ENCODE assay signal across 12 cellular contexts in the genomic region with DNA sequence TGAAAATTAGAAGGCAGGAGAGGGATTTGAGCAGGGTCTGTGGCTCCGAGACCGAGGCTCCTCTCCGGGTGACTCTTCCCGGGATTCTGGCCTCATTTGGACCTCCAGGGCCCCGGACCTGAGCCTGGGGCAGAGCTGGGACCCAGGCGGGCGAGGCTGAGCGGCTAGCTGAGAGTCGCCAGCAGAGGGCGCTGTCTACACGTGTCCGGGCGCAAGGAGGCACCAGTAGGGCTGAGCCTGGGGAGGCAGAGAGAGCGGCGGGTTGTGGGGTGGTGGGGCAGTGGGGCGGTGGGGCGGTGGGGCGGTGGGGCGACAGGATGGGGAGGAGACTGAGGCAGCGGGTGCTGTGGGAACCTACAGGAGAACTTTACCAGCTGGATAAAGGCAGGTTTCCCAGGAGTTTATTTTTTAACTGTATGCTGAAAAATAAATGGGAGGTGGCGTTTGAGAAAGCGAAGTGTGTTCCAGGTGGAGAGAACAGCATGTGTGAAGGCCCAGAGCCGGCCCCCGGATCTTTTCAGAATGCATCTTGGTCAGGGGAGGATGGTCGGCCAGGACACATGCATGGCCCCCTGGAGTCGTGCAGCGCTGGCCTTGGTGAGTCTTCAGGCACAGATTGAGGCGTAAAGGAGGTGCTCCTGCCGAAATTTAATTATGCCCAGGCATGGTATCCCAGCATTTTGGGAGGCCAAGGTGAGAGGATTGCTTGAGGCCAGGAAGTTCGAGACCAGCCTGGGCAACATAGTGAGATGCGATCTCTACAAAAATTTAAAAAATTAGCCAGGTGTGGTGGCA. TPM values are rescaled to one million over a fixed set of nuclear protein-coding genes. Genes with fewer than 3 reads are reported as not detected.
DNase-seq lines count a peak whose midpoint lies in the region; ATAC-seq, FAIRE-seq and TF ChIP-seq lines count a peak whose summit lies in the region.
"Not testable (repeated sequence)": the region's sequence is repeated elsewhere in the genome, so short reads cannot be mapped to it uniquely, and the experiment has no call there.
"Had no signal": no experiment of that assay in that cellular context is flagged by ENCODE, and none has a peak within 500 bp of the region (broad histone marks: within the 10 kb centered on the region; RNA-seq: fewer than 3 reads in every experiment).

No MANE protein-coding gene starts in this region.

- not testable (repeated sequence) for H3K9me3 Mint-ChIP-seq in activated CD8-positive, alpha-beta memory T cell treated with anti-CD3 and anti-CD28 coated beads, Interleukin-2, amount 10 ng/mL, durations not matched to agents 7 days and 5 days (ENCODE audit: low read depth); stimulated activated memory B cell treated with anti-CD40 and anti-IgM and Interleukin-4, amounts not matched to agents 10 μg/mL and 1 μg/mL and 100 μg/mL, for 72 hours

- not testable (repeated sequence) for TF ChIP-seq CTCF in BE2C (IDR thresholded peaks at IDR 0.05; ENCODE audit: low read depth, low read length); kidney (IDR thresholded peaks at IDR 0.05; ENCODE audit: borderline replicate concordance, extremely low read depth, insufficient read depth)
- peak in 1 of 7 experiments; percentile 9 for TF ChIP-seq CTCF in body of pancreas (IDR thresholded peaks at IDR 0.05)

- not testable (repeated sequence) for H3K4me1 Mint-ChIP-seq in activated CD8-positive, alpha-beta memory T cell treated with anti-CD3 and anti-CD28 coated beads, Interleukin-2, amount 10 ng/mL, durations not matched to agents 7 days and 5 days; stimulated activated memory B cell treated with anti-CD40 and anti-IgM and Interleukin-4, amounts not matched to agents 10 μg/mL and 1 μg/mL and 100 μg/mL, for 72 hours

- not testable (repeated sequence) for H3K4me1 ChIP-seq in BE2C; body of pancreas; kidney (ENCODE audit: control insufficient read depth in 1 of 2, insufficient read depth in 1 of 2, low read depth in 1 of 2, low read length in 2 of 2)

- not testable (repeated sequence) for H3K27me3 ChIP-seq in BE2C, body of pancreas

- not testable (repeated sequence) for H3K4me3 Mint-ChIP-seq in activated CD8-positive, alpha-beta memory T cell treated with anti-CD3 and anti-CD28 coated beads, Interleukin-2, amount 10 ng/mL, durations not matched to agents 7 days and 5 days; stimulated activated memory B cell treated with anti-CD40 and anti-IgM and Interleukin-4, amounts not matched to agents 10 μg/mL and 1 μg/mL and 100 μg/mL, for 72 hours

- H3K27me3 Mint-ChIP-seq in activated CD8-positive, alpha-beta memory T cell treated with anti-CD3 and anti-CD28 coated beads, Interleukin-2, amount 10 ng/mL, durations not matched to agents 7 days and 5 days; stimulated activated memory B cell treated with anti-CD40 and anti-IgM and Interleukin-4, amounts not matched to agents 10 μg/mL and 1 μg/mL and 100 μg/mL, for 72 hours: not testable (repeated sequence)

- not testable (repeated sequence) for H3K27ac Mint-ChIP-seq in activated CD8-positive, alpha-beta memory T cell treated with anti-CD3 and anti-CD28 coated beads, Interleukin-2, amount 10 ng/mL, durations not matched to agents 7 days and 5 days; stimulated activated memory B cell treated with anti-CD40 and anti-IgM and Interleukin-4, amounts not matched to agents 10 μg/mL and 1 μg/mL and 100 μg/mL, for 72 hours

- WGBS in body of pancreas, 2 donors: 40% methylated on average over 7 of the region's 31 CpGs; no CpG with 5 or more reads in 1 of the 2 donors

- not testable (repeated sequence) for H3K4me3 ChIP-seq in BE2C (ENCODE audit: low read depth, low read length); body of pancreas; kidney (ENCODE audit: low read length in 2 of 2)

- FAIRE-seq in kidney (lab: Jason Lieb, UNC): not testable (repeated sequence)

- H3K9me3 ChIP-seq in BE2C; body of pancreas; kidney (ENCODE audit: control insufficient read depth in 1 of 2, low read length in 2 of 2): not testable (repeated sequence)

- H3K9ac ChIP-seq in kidney (ENCODE audit: low read length in 2 of 2): not testable (repeated sequence)

- H3K36me3 Mint-ChIP-seq in activated CD8-positive, alpha-beta memory T cell treated with anti-CD3 and anti-CD28 coated beads, Interleukin-2, amount 10 ng/mL, durations not matched to agents 7 days and 5 days; stimulated activated memory B cell treated with anti-CD40 and anti-IgM and Interleukin-4, amounts not matched to agents 10 μg/mL and 1 μg/mL and 100 μg/mL, for 72 hours: not testable (repeated sequence)

- not testable (repeated sequence) for TF ChIP-seq POLR2A in body of pancreas (IDR thresholded peaks at IDR 0.05)

- DNase-seq in BE2C (peak; percentile 62), T follicular helper cell (ENCODE audit: low read depth) (peak; percentile 1), body of pancreas (peak in 3 of 4 donors; percentile 12 to 56 (median 29)), kidney (peak; percentile 71), posterior cingulate gyrus (peak in 9 of 10 donors; percentile 7 to 88 (median 25))
- peak; percentile 40 for DNase-seq in activated CD8-positive, alpha-beta memory T cell treated with anti-CD3 and anti-CD28 coated beads, Interleukin-2, amount 10 ng/mL, durations not matched to agents 7 days and 5 days

- intact Hi-C loops in body of pancreas (cut with DNase I); kidney (cut with DNase I); posterior cingulate gyrus (cut with DNase I): not testable (repeated sequence)

- ATAC-seq in GM21723 (IDR thresholded peaks at IDR 0.05; ENCODE audit: unreplicated experiment) (peak; percentile 73), body of pancreas (peak; percentile 94)
- peak; percentile 98 for ATAC-seq in activated CD8-positive, alpha-beta memory T cell treated with anti-CD3 and anti-CD28 coated beads, Interleukin-2, amount 10 ng/mL, durations not matched to agents 7 days and 5 days
- peak; percentile 95 for ATAC-seq in stimulated activated memory B cell treated with anti-CD40 and anti-IgM and Interleukin-4, amounts not matched to agents 10 μg/mL and 1 μg/mL and 100 μg/mL, for 72 hours

- not testable (repeated sequence) for H3K36me3 ChIP-seq in BE2C; body of pancreas (replicated peaks in 1 of 2; ENCODE audit: insufficient read depth in 1 of 2, low read depth in 2 of 2); kidney (ENCODE audit: control insufficient read depth in 1 of 2, insufficient read depth in 2 of 2, low read length in 2 of 2)

- CTCF ChIA-PET in activated CD8-positive, alpha-beta memory T cell treated with anti-CD3 and anti-CD28 coated beads, Interleukin-2, amount 10 ng/mL, durations not matched to agents 7 days and 5 days (lab: Charles Lee): not testable (repeated sequence)

- not testable (repeated sequence) for H3K27ac ChIP-seq in body of pancreas; kidney (ENCODE audit: low read depth in 2 of 2, low read length in 2 of 2)

RNA-seq across cellular contexts. Expression of gene GRAP, which starts 29.8 kb away (rescaled TPM):
- 0.25 TPM for polyA plus RNA-seq in BE2C (2012; ENCODE audit: insufficient read depth, insufficient read length, low read depth)
- 10 to 100 TPM in 1 of 2 experiments, 1 to 10 TPM in 1; 9.7 to 10.4 TPM for total RNA-seq in activated CD8-positive, alpha-beta memory T cell treated with anti-CD3 and anti-CD28 coated beads, Interleukin-2, amount 10 ng/mL, durations not matched to agents 7 days and 5 days
- 1 to 10 TPM in 1 of 2 donors, under 1 TPM in 1; 0.33 to 1.8 TPM for total RNA-seq in body of pancreas
- total RNA-seq in kidney: 8.4 TPM
- polyA plus RNA-seq in kidney (ENCODE audit: insufficient read depth, low read depth, low replicate concordance): 7.0 TPM
- total RNA-seq: A172, hepatocyte had no signal

RNA-seq across cellular contexts. Expression of gene GRAPL, which starts 50.8 kb away (rescaled TPM):
- polyA plus RNA-seq in BE2C (2012; ENCODE audit: insufficient read depth, insufficient read length, low read depth): not detected
- total RNA-seq in activated CD8-positive, alpha-beta memory T cell treated with anti-CD3 and anti-CD28 coated beads, Interleukin-2, amount 10 ng/mL, durations not matched to agents 7 days and 5 days: 1 to 10 TPM; 7.5 to 8.1 TPM
- total RNA-seq in body of pancreas (not detected), kidney (10.7 TPM)
- 1.4 TPM for polyA plus RNA-seq in kidney (ENCODE audit: insufficient read depth, low read depth, low replicate concordance)
- total RNA-seq: A172, epithelial cell of proximal tubule, hepatocyte had no signal
- polyA plus RNA-seq: hepatocyte, SK-N-SH had no signal

Comparison
In these comparisons a context has a peak if more than half of its experiments do, and no peak if none do; other contexts are left out.
1. DNase-seq: peak in every context shown above with its lines; median percentile 71 in kidney; 62 in BE2C; 40 in activated CD8-positive, alpha-beta memory T cell treated with anti-CD3 and anti-CD28 coated beads, Interleukin-2, amount 10 ng/mL, durations not matched to agents 7 days and 5 days; 29 in body of pancreas; 25 in posterior cingulate gyrus; 1 in T follicular helper cell.
2. RNA of gene GRAPL, which starts 50.8 kb away (total RNA-seq): 10.7 TPM in kidney (single experiment) and 7.5 to 8.1 TPM in activated CD8-positive, alpha-beta memory T cell treated with anti-CD3 and anti-CD28 coated beads, Interleukin-2, amount 10 ng/mL, durations not matched to agents 7 days and 5 days; not detected in body of pancreas; every median in the first group is over 4 times any median in the second.
3. Peak in every context shown above with its lines, with median percentiles within 50 percentile points of each other: ATAC-seq.